Comparison of ENCODE assay signal across 9 cellular contexts in genomic region chr7:121994625-121995410, GRCh38.
A peak's percentile ranks its signal among the peaks of the same experiment; 100 is the strongest.
DNase-seq lines count a peak whose midpoint lies in the region; TF ChIP-seq lines count a peak whose summit lies in the region.
"Had no signal": no experiment of that assay in that cellular context is flagged by ENCODE, and none has a peak within 500 bp of the region (broad histone marks: within the 10 kb centered on the region; RNA-seq: fewer than 3 reads in every experiment).

No MANE protein-coding gene starts in this region.

- intact Hi-C loops in ascending aorta (cut with DNase I): loop anchor here (2.0 to 5.0 kb wide), 2 partner anchors 243 to 628 kb away; no protein-coding TSS in a partner anchor

- peak overlapping the region; percentile 34 for H3K4me2 ChIP-seq in skeletal muscle satellite cell (ENCODE audit: low read length)

- DNase-seq in activated T-cell treated with anti-CD3 and anti-CD28 coated beads for 1 hour (ENCODE audit: low read depth) (peak; percentile 9), activated T-cell treated with anti-CD3 and anti-CD28 coated beads for 4 hours (no peak), HEK293T (ENCODE audit: extremely low spot score) (peak; percentile 54), LoVo (ENCODE audit: low spot score) (peak; percentile 76), RPMI7951 (ENCODE audit: low read depth) (peak; percentile 64), ascending aorta (ENCODE audit: low spot score in 2 of 2) (peak in 1 of 2 donors; percentile 63), hepatic stellate cell (ENCODE audit: low spot score) (peak; percentile 43)

- peak in 2 of 3 experiments; percentile 38 to 52 for TF ChIP-seq CTCF in ascending aorta (IDR thresholded peaks at IDR 0.05)

- POLR2A ChIA-PET in HEK293T (lab: Yijun Ruan, JAX): no interaction called here

- H3K4me1 ChIP-seq in ascending aorta (no peaks in the 10 kb centered on the region), skeletal muscle satellite cell (ENCODE audit: control insufficient read depth, insufficient read depth, low read length) (no peaks in the 10 kb centered on the region)
- H3K4me1 ChIP-seq: psoas muscle had no signal

- no peak overlapping the region for H3K27ac ChIP-seq in ascending aorta
- H3K27ac ChIP-seq: psoas muscle had no signal

- H3K4me3 ChIP-seq in ascending aorta: no peak overlapping the region
- H3K4me3 ChIP-seq in skeletal muscle satellite cell (ENCODE audit: low read length): no peak overlapping the region
- H3K4me3 ChIP-seq: psoas muscle had no signal

- H3K36me3 ChIP-seq in ascending aorta: no peaks in the 10 kb centered on the region
- H3K36me3 ChIP-seq in skeletal muscle satellite cell (ENCODE audit: insufficient read depth, low read length): no peaks in the 10 kb centered on the region

- no peaks in the 10 kb centered on the region for H3K9me3 ChIP-seq in ascending aorta
- no peaks in the 10 kb centered on the region for H3K9me3 ChIP-seq in skeletal muscle satellite cell (replicated peaks; ENCODE audit: low read length)
- H3K9me3 ChIP-seq: psoas muscle had no signal

- H3K9ac ChIP-seq in skeletal muscle satellite cell (ENCODE audit: low read depth, low read length): no peak overlapping the region

- H3K27me3 ChIP-seq in ascending aorta: no peaks in the 10 kb centered on the region
- no peaks in the 10 kb centered on the region for H3K27me3 ChIP-seq in skeletal muscle satellite cell (ENCODE audit: control insufficient read depth, insufficient read depth, low read length)

- CTCF ChIA-PET in HEK293T (lab: Yijun Ruan, JAX): interaction anchor here (0.6 to 1.7 kb wide), 16 partner anchors 9 to 976 kb away, joined by 3 to 15 read pairs (median 4); no protein-coding TSS in a partner anchor

TF ChIP-seq in HEK293T, 16 proteins besides CTCF, POLR2A, EP300 and RAD21:
- TF ChIP-seq HDGF (IDR thresholded peaks at IDR 0.05; ENCODE audit: borderline replicate concordance): no peak
- TF ChIP-seq TARDBP (IDR thresholded peaks at IDR 0.05): no peak
- no peak for TF ChIP-seq LEF1 (IDR thresholded peaks at IDR 0.05; ENCODE audit: borderline replicate concordance)
- TF ChIP-seq ZNF384 (IDR thresholded peaks at IDR 0.05): no peak
- no peak for TF ChIP-seq SUZ12 (IDR thresholded peaks at IDR 0.05)
- no peak for TF ChIP-seq FOXK2 (IDR thresholded peaks at IDR 0.05)
- TF ChIP-seq L3MBTL2 (conservative IDR thresholded peaks at IDR 0.05): no peak
- no peak for TF ChIP-seq NFRKB (IDR thresholded peaks at IDR 0.05)
- no peak for TF ChIP-seq BHLHE40 (IDR thresholded peaks at IDR 0.05; ENCODE audit: borderline replicate concordance)
- no peak for TF ChIP-seq ARNT (IDR thresholded peaks at IDR 0.05)
- no peak for TF ChIP-seq FOXA1 (IDR thresholded peaks at IDR 0.05)
- no peak for TF ChIP-seq FOXM1 (IDR thresholded peaks at IDR 0.05; ENCODE audit: borderline replicate concordance)
- TF ChIP-seq CTBP1 (IDR thresholded peaks at IDR 0.05; ENCODE audit: borderline replicate concordance): no peak
- TF ChIP-seq ELF4 (IDR thresholded peaks at IDR 0.05): no peak
- no peak for TF ChIP-seq SP1 (IDR thresholded peaks at IDR 0.05)
- TF ChIP-seq PKNOX1 (IDR thresholded peaks at IDR 0.05): no peak
